In genomic region chr11:46273511-46274205, GRCh38 we compare ENCODE assay signal across 10 cellular contexts. TPM values are rescaled to one million over a fixed set of nuclear protein-coding genes. Genes with fewer than 3 reads are reported as not detected.
A peak's percentile ranks its signal among the peaks of the same experiment; 100 is the strongest.
DNase-seq lines count a peak whose midpoint lies in the region; ATAC-seq and TF ChIP-seq lines count a peak whose summit lies in the region.
"Had no signal": no experiment of that assay in that cellular context is flagged by ENCODE, and none has a peak within 500 bp of the region (broad histone marks: within the 10 kb centered on the region; RNA-seq: fewer than 3 reads in every experiment).

No MANE protein-coding gene starts in this region.

- TF ChIP-seq CTCF in Panc1 (IDR thresholded peaks at IDR 0.05) = no peak
- no peak for TF ChIP-seq CTCF in foreskin keratinocyte (conservative IDR thresholded peaks at IDR 0.05)

- H3K4me1 ChIP-seq in Panc1 (ENCODE audit: control insufficient read depth, insufficient read depth, low read length) (peaks cover 40% of the 10 kb centered on the region), foreskin keratinocyte (peaks cover 5% of the 10 kb centered on the region)

- H3K27me3 ChIP-seq in Panc1 (ENCODE audit: control insufficient read depth, insufficient read depth, low read length) (no peaks in the 10 kb centered on the region; the same call in 1 of the 2 replicates), foreskin keratinocyte (peaks cover 20% of the 10 kb centered on the region)

- CTCF ChIA-PET in Panc1 (lab: Charles Lee) = interaction anchor here (0.5 to 1.7 kb wide), 4 partner anchors 34 to 107 kb away, joined by 3 to 5 read pairs (median 4); no protein-coding TSS in a partner anchor

- no TSS peak for BruUV-seq in Panc1 (replicated peaks; lab: Mats Ljungman, UMichigan)

- in situ Hi-C loops in Panc1 (cut with HindIII; ENCODE audit: low pct_unique_long_range_greater_than_20kb, low sequenced_read_pairs) = no loop called here

- DNase-seq in GM03348 (ENCODE audit: low spot score) (peak; percentile 23), Panc1 (ENCODE audit: low read depth, low spot score) (no peak), foreskin keratinocyte (no peak), GM19238 (ENCODE audit: insufficient read length, low spot score) (no peak)
- no peak for DNase-seq in stimulated activated CD4-positive, alpha-beta T cell treated with anti-CD3 and anti-CD28 coated beads, Interleukin-4, amount 100 ng/mL, for 24 hours
- DNase-seq: activated B cell treated with CpG ODN at 0.5 μM for 24 hours, NCI-H510A treated with DMSO at 0.1 percent for 48 hours had no signal

- intact Hi-C loops in Panc1 (cut with micrococcal nuclease; ENCODE audit: unreplicated experiment) = no loop called here

- H3K4me3 ChIP-seq in Panc1 (ENCODE audit: low read depth in 2 of 2, low read length in 2 of 2) (no peak overlapping the region), skin epidermis (no peak overlapping the region)

- H3K9me3 ChIP-seq in Panc1 (ENCODE audit: control insufficient read depth, insufficient read depth, low read depth, low read length) = no peaks in the 10 kb centered on the region

- POLR2A ChIA-PET in Panc1 (lab: Charles Lee) = interaction anchor here (0.6 kb wide), 2 partner anchors 23 to 32 kb away, joined by 4 to 6 read pairs; no protein-coding TSS in a partner anchor

- H3K27ac ChIP-seq in Panc1 (ENCODE audit: low read length) = peak overlapping the region; percentile 81
- peak overlapping the region; percentile 44 for H3K27ac ChIP-seq in foreskin keratinocyte
- peak overlapping the region in 16 of 21 experiments; percentile 22 to 85 (median 64) for H3K27ac ChIP-seq in skin epidermis

- no peaks in the 10 kb centered on the region for H3K36me3 ChIP-seq in Panc1 (ENCODE audit: control insufficient read depth, insufficient read depth, low read length)

- ATAC-seq in Panc1 (peak; percentile 75), foreskin keratinocyte (no peak), HG03097 (IDR thresholded peaks at IDR 0.05; ENCODE audit: low FRiP score, unreplicated experiment) (no peak), HG03442 (IDR thresholded peaks at IDR 0.05; ENCODE audit: unreplicated experiment) (no peak)

RNA-seq across cellular contexts. Expression of gene CREB3L1, which starts 3.8 kb away (rescaled TPM):
- total RNA-seq in Panc1 (2021; ENCODE audit: unreplicated experiment) (35.6 TPM), foreskin keratinocyte (0.35 and 0.88 TPM in 2 replicates)
- 36.3 TPM for polyA plus RNA-seq in Panc1 (2012; ENCODE audit: insufficient read length)
- 0.61 and 1.1 TPM in 2 replicates for polyA plus RNA-seq in foreskin keratinocyte
- total RNA-seq: activated B cell treated with CpG ODN at 0.5 μM for 24 hours had no signal

Comparison
In these comparisons a context has a peak if more than half of its experiments do, and no peak if none do; other contexts are left out.
1. RNA of gene CREB3L1, which starts 3.8 kb away (total RNA-seq): 35.6 TPM in Panc1 (single experiment); 0.35 to 0.88 TPM in foreskin keratinocyte; every median in the first group is over 10 times any median in the second.
2. Peak in every context shown above with its lines, with median percentiles within 50 percentile points of each other: H3K27ac ChIP-seq.